Comparison of ENCODE assay signal across 9 cellular contexts in genomic region chr12:94694732-94695131, GRCh38. TPM values are rescaled to one million over a fixed set of nuclear protein-coding genes. Genes with fewer than 3 reads are reported as not detected.
"Had no signal": no experiment of that assay in that cellular context is flagged by ENCODE, and none has a peak within 500 bp of the region (broad histone marks: within the 10 kb centered on the region; RNA-seq: fewer than 3 reads in every experiment).

No MANE protein-coding gene starts in this region.

- DNase-seq: GM23248, GOT3, H7, H9, HCEC 1CT, HFFc6 had no signal

- H3K4me3 Mint-ChIP-seq: GM23338, H9, HFFc6 had no signal

- H3K36me3 ChIP-seq: HAP-1 had no signal

- H3K9ac ChIP-seq: GM23248 had no signal

- H3K27ac ChIP-seq: GM23248 had no signal

- H3K4me3 ChIP-seq: GM23248, GM23338, HAP-1 had no signal

- H3K27ac Mint-ChIP-seq: GM23338, H9, HFFc6 had no signal

- H3K9me3 Mint-ChIP-seq: GM23338, H9, HFFc6 had no signal

- ATAC-seq: GM23338, HCT116 had no signal

- H3K4me1 Mint-ChIP-seq: GM23338 had no signal

- H3K9me3 ChIP-seq: HAP-1 had no signal

RNA-seq across cellular contexts. Expression of gene TMCC3, which starts 44.4 kb away (rescaled TPM):
- total RNA-seq: HFFc6 had no signal
